ENCODE assay signal across 10 cellular contexts in the genomic region with DNA sequence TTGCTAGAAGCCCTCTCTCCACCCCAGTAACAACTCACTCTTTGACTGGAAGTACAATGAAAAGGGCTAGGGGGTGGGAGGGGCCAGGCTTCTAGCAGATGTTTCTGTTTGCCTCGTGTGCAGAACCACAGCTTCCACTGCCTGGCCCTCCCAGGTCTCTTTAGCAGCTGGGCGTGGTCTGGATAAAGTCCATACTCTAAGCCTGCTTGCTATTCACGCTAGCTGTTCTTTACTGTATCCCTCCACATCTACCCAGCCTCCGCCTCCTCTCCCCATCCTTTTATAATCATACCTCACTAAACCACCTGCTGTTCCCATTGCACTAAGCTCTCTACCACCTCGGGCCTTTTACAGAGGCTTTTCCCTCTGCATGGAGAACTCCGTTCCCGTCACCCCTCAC.
DNase-seq lines count a peak whose midpoint lies in the region; ATAC-seq and TF ChIP-seq lines count a peak whose summit lies in the region.
"Had no signal": no experiment of that assay in that cellular context is flagged by ENCODE, and none has a peak within 500 bp of the region (broad histone marks: within the 10 kb centered on the region; RNA-seq: fewer than 3 reads in every experiment).

No MANE protein-coding gene starts in this region.

- TF ChIP-seq EP300 in tibial nerve (IDR thresholded peaks at IDR 0.05): no peak

- no peak overlapping the region for H3K27ac ChIP-seq in tibial nerve

- WGBS in tibial nerve, 2 donors: 62 to 66% methylated on average over 7 of the region's 7 CpGs

- CTCF ChIA-PET in activated naive CD4-positive, alpha-beta T cell treated with anti-CD3 and anti-CD28 coated beads for 36 hours (lab: Charles Lee): no interaction called here
- CTCF ChIA-PET in activated CD4-positive, alpha-beta memory T cell treated with anti-CD3 and anti-CD28 coated beads for 36 hours (lab: Charles Lee): interaction anchor here (2.8 kb wide), 1 partner anchor 19 kb away, joined by 16 read pairs; no protein-coding TSS in a partner anchor

- H3K36me3 Mint-ChIP-seq in activated naive CD4-positive, alpha-beta T cell treated with anti-CD3 and anti-CD28 coated beads for 36 hours (ENCODE audit: low read depth): no peaks in the 10 kb centered on the region
- no peaks in the 10 kb centered on the region for H3K36me3 Mint-ChIP-seq in activated CD4-positive, alpha-beta memory T cell treated with anti-CD3 and anti-CD28 coated beads for 36 hours
- H3K36me3 Mint-ChIP-seq in stimulated activated naive B cell treated with anti-CD40 and anti-IgM and Interleukin-4, amounts not matched to agents 10 μg/mL and 1 μg/mL and 100 μg/mL, for 72 hours: peaks cover 4 to 7% of the 10 kb centered on the region in 2 donors

- peaks cover 0 to 4% (median 0%) of the 10 kb centered on the region in 4 donors for H3K4me1 ChIP-seq in tibial nerve

- peak; percentile 68 for DNase-seq in activated naive CD4-positive, alpha-beta T cell treated with anti-CD3 and anti-CD28 coated beads for 36 hours
- no peak for DNase-seq in activated naive CD4-positive, alpha-beta T cell (lab: John Stamatoyannopoulos, UW)
- DNase-seq in NCI-H1694 treated with DMSO at 0.1 percent for 48 hours (lab: John Stamatoyannopoulos, UW) (peak; percentile 94), GM19240 (ENCODE audit: insufficient read length, low spot score) (no peak), tibial nerve (ENCODE audit: low spot score in 2 of 2) (no peak)
- DNase-seq in activated CD4-positive, alpha-beta memory T cell treated with anti-CD3 and anti-CD28 coated beads for 36 hours: peak; percentile 60
- DNase-seq in stimulated activated naive B cell treated with anti-CD40 and anti-IgM and Interleukin-4, amounts not matched to agents 10 μg/mL and 1 μg/mL and 100 μg/mL, for 72 hours: no peak

- H3K4me3 ChIP-seq in tibial nerve: no peak overlapping the region

- H3K4me1 Mint-ChIP-seq in activated naive CD4-positive, alpha-beta T cell treated with anti-CD3 and anti-CD28 coated beads for 36 hours (ENCODE audit: low read depth): peaks cover 47% of the 10 kb centered on the region
- peaks cover 40% of the 10 kb centered on the region for H3K4me1 Mint-ChIP-seq in activated CD4-positive, alpha-beta memory T cell treated with anti-CD3 and anti-CD28 coated beads for 36 hours (ENCODE audit: low read depth)
- peaks cover 36 to 72% of the 10 kb centered on the region in 2 donors for H3K4me1 Mint-ChIP-seq in stimulated activated naive B cell treated with anti-CD40 and anti-IgM and Interleukin-4, amounts not matched to agents 10 μg/mL and 1 μg/mL and 100 μg/mL, for 72 hours

- H3K9me3 ChIP-seq in tibial nerve: no peaks in the 10 kb centered on the region

- TF ChIP-seq POLR2A in tibial nerve (IDR thresholded peaks at IDR 0.05): no peak

- TF ChIP-seq CTCF in tibial nerve (IDR thresholded peaks at IDR 0.05): no peak

- no peak overlapping the region for H3K27ac Mint-ChIP-seq in activated naive CD4-positive, alpha-beta T cell treated with anti-CD3 and anti-CD28 coated beads for 36 hours
- H3K27ac Mint-ChIP-seq in activated CD4-positive, alpha-beta memory T cell treated with anti-CD3 and anti-CD28 coated beads for 36 hours: no peak overlapping the region
- H3K27ac Mint-ChIP-seq in stimulated activated naive B cell treated with anti-CD40 and anti-IgM and Interleukin-4, amounts not matched to agents 10 μg/mL and 1 μg/mL and 100 μg/mL, for 72 hours: peak overlapping the region; percentile 87

- H3K27me3 Mint-ChIP-seq in activated naive CD4-positive, alpha-beta T cell treated with anti-CD3 and anti-CD28 coated beads for 36 hours (ENCODE audit: low read depth): no peaks in the 10 kb centered on the region
- H3K27me3 Mint-ChIP-seq in activated CD4-positive, alpha-beta memory T cell treated with anti-CD3 and anti-CD28 coated beads for 36 hours: no peaks in the 10 kb centered on the region
- no peaks in the 10 kb centered on the region for H3K27me3 Mint-ChIP-seq in stimulated activated naive B cell treated with anti-CD40 and anti-IgM and Interleukin-4, amounts not matched to agents 10 μg/mL and 1 μg/mL and 100 μg/mL, for 72 hours
- H3K27me3 Mint-ChIP-seq: CD4-positive, CD25-positive, alpha-beta regulatory T cell had no signal

- H3K27me3 ChIP-seq in tibial nerve: no peaks in the 10 kb centered on the region

- H3K36me3 ChIP-seq in tibial nerve: no peaks in the 10 kb centered on the region

- intact Hi-C loops in activated naive CD4-positive, alpha-beta T cell treated with anti-CD3 and anti-CD28 coated beads for 36 hours (cut with micrococcal nuclease): no loop called here
- intact Hi-C loops in activated CD4-positive, alpha-beta memory T cell treated with anti-CD3 and anti-CD28 coated beads for 36 hours (cut with micrococcal nuclease): no loop called here

- POLR2A ChIA-PET in activated CD4-positive, alpha-beta memory T cell treated with anti-CD3 and anti-CD28 coated beads for 36 hours (lab: Charles Lee): no interaction called here

- H3K4me3 Mint-ChIP-seq in activated naive CD4-positive, alpha-beta T cell treated with anti-CD3 and anti-CD28 coated beads for 36 hours: no peak overlapping the region
- H3K4me3 Mint-ChIP-seq in activated CD4-positive, alpha-beta memory T cell treated with anti-CD3 and anti-CD28 coated beads for 36 hours: no peak overlapping the region
- no peak overlapping the region for H3K4me3 Mint-ChIP-seq in stimulated activated naive B cell treated with anti-CD40 and anti-IgM and Interleukin-4, amounts not matched to agents 10 μg/mL and 1 μg/mL and 100 μg/mL, for 72 hours
- H3K4me3 Mint-ChIP-seq: CD4-positive, CD25-positive, alpha-beta regulatory T cell; neural crest cell had no signal

- peak; percentile 36 to 44 for ATAC-seq in stimulated activated naive B cell treated with anti-CD40 and anti-IgM and Interleukin-4, amounts not matched to agents 10 μg/mL and 1 μg/mL and 100 μg/mL, for 72 hours (replicated peaks)
- ATAC-seq in GM21576 (IDR thresholded peaks at IDR 0.05; ENCODE audit: unreplicated experiment): no peak

- H3K9me3 Mint-ChIP-seq in activated naive CD4-positive, alpha-beta T cell treated with anti-CD3 and anti-CD28 coated beads for 36 hours: no peaks in the 10 kb centered on the region
- no peaks in the 10 kb centered on the region for H3K9me3 Mint-ChIP-seq in activated CD4-positive, alpha-beta memory T cell treated with anti-CD3 and anti-CD28 coated beads for 36 hours
- no peaks in the 10 kb centered on the region for H3K9me3 Mint-ChIP-seq in stimulated activated naive B cell treated with anti-CD40 and anti-IgM and Interleukin-4, amounts not matched to agents 10 μg/mL and 1 μg/mL and 100 μg/mL, for 72 hours
- H3K9me3 Mint-ChIP-seq: CD4-positive, CD25-positive, alpha-beta regulatory T cell; neural crest cell had no signal

Comparison
In these comparisons a context has a peak if more than half of its experiments do, and no peak if none do; other contexts are left out.
1. DNase-seq: peak in activated naive CD4-positive, alpha-beta T cell treated with anti-CD3 and anti-CD28 coated beads for 36 hours (single experiment), NCI-H1694 treated with DMSO at 0.1 percent for 48 hours (single experiment) and activated CD4-positive, alpha-beta memory T cell treated with anti-CD3 and anti-CD28 coated beads for 36 hours (single experiment); none in activated naive CD4-positive, alpha-beta T cell (0 of 4), stimulated activated naive B cell treated with anti-CD40 and anti-IgM and Interleukin-4, amounts not matched to agents 10 μg/mL and 1 μg/mL and 100 μg/mL, for 72 hours (single experiment), GM19240 (single experiment) and tibial nerve (0 of 2).